Comparison of ENCODE assay signal across 1 cellular context in the genomic region with DNA sequence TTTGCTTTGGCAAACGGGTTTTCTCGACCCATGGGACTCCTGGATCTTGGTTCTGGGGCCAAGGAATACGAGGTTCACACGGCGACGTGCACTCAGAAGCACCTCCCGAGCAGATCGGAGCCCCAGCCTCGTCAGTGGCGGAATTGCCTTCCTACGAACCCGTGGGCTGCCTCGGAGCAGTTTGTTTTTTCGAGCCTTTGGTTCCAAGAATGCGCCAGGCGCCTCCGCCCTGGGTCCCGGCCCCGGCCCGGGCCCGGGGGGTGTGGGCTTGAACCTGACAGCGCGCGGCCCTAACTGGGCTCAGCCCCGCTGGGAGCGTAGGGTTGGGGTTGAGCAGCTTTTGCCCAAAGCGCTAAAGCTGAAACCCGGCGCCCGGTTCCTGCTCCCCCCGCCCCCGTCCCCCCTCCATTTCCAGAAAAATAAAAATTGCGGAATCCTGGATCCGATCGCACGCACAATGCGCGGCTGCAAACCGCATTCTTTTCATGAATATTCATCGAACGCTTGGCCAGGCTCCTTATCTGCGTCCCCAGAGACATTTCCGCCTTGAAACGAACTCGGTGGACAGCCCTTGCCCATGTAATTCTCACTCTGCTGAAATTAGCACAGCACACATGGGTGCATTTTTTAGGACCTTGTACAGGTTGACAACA.
TF ChIP-seq lines count a peak whose summit lies in the region.

No MANE protein-coding gene starts in this region.

TF ChIP-seq in HEK293, 187 proteins besides CTCF, POLR2A, EP300 and RAD21 (continued from another document and continues in another):
- TF ChIP-seq, protein P1, sequence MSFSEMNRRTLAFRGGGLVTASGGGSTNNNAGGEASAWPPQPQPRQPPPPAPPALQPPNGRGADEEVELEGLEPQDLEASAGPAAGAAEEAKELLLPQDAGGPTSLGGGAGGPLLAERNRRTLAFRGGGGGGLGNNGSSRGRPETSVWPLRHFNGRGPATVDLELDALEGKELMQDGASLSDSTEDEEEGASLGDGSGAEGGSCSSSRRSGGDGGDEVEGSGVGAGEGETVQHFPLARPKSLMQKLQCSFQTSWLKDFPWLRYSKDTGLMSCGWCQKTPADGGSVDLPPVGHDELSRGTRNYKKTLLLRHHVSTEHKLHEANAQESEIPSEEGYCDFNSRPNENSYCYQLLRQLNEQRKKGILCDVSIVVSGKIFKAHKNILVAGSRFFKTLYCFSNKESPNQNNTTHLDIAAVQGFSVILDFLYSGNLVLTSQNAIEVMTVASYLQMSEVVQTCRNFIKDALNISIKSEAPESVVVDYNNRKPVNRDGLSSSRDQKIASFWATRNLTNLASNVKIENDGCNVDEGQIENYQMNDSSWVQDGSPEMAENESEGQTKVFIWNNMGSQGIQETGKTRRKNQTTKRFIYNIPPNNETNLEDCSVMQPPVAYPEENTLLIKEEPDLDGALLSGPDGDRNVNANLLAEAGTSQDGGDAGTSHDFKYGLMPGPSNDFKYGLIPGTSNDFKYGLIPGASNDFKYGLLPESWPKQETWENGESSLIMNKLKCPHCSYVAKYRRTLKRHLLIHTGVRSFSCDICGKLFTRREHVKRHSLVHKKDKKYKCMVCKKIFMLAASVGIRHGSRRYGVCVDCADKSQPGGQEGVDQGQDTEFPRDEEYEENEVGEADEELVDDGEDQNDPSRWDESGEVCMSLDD (tag by site-specific recombination; IDR thresholded peaks at IDR 0.05), result peak; percentile 30; the same call in 1 of the 2 replicates
- TF ChIP-seq ZBTB1 (tag by site-specific recombination; IDR thresholded peaks at IDR 0.05), result no peak
- TF ChIP-seq ZNF473 (tag by site-specific recombination; IDR thresholded peaks at IDR 0.05), result no peak
- TF ChIP-seq, protein P2, sequence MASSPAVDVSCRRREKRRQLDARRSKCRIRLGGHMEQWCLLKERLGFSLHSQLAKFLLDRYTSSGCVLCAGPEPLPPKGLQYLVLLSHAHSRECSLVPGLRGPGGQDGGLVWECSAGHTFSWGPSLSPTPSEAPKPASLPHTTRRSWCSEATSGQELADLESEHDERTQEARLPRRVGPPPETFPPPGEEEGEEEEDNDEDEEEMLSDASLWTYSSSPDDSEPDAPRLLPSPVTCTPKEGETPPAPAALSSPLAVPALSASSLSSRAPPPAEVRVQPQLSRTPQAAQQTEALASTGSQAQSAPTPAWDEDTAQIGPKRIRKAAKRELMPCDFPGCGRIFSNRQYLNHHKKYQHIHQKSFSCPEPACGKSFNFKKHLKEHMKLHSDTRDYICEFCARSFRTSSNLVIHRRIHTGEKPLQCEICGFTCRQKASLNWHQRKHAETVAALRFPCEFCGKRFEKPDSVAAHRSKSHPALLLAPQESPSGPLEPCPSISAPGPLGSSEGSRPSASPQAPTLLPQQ (tag by site-specific recombination; IDR thresholded peaks at IDR 0.05), result no peak
- peak; percentile 36; the same call in 1 of the 2 replicates for TF ChIP-seq ZBTB20 (tag by site-specific recombination; IDR thresholded peaks at IDR 0.05)
- TF ChIP-seq, protein P3, sequence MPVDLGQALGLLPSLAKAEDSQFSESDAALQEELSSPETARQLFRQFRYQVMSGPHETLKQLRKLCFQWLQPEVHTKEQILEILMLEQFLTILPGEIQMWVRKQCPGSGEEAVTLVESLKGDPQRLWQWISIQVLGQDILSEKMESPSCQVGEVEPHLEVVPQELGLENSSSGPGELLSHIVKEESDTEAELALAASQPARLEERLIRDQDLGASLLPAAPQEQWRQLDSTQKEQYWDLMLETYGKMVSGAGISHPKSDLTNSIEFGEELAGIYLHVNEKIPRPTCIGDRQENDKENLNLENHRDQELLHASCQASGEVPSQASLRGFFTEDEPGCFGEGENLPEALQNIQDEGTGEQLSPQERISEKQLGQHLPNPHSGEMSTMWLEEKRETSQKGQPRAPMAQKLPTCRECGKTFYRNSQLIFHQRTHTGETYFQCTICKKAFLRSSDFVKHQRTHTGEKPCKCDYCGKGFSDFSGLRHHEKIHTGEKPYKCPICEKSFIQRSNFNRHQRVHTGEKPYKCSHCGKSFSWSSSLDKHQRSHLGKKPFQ (tag by site-specific recombination; IDR thresholded peaks at IDR 0.05), result no peak
- TF ChIP-seq, protein P4, sequence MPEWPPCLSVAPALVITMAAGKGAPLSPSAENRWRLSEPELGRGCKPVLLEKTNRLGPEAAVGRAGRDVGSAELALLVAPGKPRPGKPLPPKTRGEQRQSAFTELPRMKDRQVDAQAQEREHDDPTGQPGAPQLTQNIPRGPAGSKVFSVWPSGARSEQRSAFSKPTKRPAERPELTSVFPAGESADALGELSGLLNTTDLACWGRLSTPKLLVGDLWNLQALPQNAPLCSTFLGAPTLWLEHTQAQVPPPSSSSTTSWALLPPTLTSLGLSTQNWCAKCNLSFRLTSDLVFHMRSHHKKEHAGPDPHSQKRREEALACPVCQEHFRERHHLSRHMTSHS (tag by site-specific recombination; IDR thresholded peaks at IDR 0.05), result no peak
- TF ChIP-seq ZSCAN23 (tag by site-specific recombination; IDR thresholded peaks at IDR 0.05), result no peak
- no peak for TF ChIP-seq FEZF1 (tag by site-specific recombination; IDR thresholded peaks at IDR 0.05)
- TF ChIP-seq ZNF266 (tag by site-specific recombination; IDR thresholded peaks at IDR 0.05; ENCODE audit: low read depth), result no peak
- TF ChIP-seq ZNF501 (tag by site-specific recombination; IDR thresholded peaks at IDR 0.05), result no peak
- TF ChIP-seq, protein P5, sequence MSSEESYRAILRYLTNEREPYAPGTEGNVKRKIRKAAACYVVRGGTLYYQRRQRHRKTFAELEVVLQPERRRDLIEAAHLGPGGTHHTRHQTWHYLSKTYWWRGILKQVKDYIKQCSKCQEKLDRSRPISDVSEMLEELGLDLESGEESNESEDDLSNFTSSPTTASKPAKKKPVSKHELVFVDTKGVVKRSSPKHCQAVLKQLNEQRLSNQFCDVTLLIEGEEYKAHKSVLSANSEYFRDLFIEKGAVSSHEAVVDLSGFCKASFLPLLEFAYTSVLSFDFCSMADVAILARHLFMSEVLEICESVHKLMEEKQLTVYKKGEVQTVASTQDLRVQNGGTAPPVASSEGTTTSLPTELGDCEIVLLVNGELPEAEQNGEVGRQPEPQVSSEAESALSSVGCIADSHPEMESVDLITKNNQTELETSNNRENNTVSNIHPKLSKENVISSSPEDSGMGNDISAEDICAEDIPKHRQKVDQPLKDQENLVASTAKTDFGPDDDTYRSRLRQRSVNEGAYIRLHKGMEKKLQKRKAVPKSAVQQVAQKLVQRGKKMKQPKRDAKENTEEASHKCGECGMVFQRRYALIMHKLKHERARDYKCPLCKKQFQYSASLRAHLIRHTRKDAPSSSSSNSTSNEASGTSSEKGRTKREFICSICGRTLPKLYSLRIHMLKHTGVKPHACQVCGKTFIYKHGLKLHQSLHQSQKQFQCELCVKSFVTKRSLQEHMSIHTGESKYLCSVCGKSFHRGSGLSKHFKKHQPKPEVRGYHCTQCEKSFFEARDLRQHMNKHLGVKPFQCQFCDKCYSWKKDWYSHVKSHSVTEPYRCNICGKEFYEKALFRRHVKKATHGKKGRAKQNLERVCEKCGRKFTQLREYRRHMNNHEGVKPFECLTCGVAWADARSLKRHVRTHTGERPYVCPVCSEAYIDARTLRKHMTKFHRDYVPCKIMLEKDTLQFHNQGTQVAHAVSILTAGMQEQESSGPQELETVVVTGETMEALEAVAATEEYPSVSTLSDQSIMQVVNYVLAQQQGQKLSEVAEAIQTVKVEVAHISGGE (tag by site-specific recombination; conservative IDR thresholded peaks at IDR 0.05; ENCODE audit: low read depth), result 0 out of 2 replicates have a peak, but pooled peaks have one; percentile 13
- 0 out of 2 replicates have a peak, but pooled peaks have one; percentile 28 for TF ChIP-seq KLF9 (tag by site-specific recombination; IDR thresholded peaks at IDR 0.05; ENCODE audit: low read depth)
- TF ChIP-seq SP2 (tag by site-specific recombination; IDR thresholded peaks at IDR 0.05), result peak; percentile 20; the same call in 1 of the 2 replicates
- TF ChIP-seq, protein P6, sequence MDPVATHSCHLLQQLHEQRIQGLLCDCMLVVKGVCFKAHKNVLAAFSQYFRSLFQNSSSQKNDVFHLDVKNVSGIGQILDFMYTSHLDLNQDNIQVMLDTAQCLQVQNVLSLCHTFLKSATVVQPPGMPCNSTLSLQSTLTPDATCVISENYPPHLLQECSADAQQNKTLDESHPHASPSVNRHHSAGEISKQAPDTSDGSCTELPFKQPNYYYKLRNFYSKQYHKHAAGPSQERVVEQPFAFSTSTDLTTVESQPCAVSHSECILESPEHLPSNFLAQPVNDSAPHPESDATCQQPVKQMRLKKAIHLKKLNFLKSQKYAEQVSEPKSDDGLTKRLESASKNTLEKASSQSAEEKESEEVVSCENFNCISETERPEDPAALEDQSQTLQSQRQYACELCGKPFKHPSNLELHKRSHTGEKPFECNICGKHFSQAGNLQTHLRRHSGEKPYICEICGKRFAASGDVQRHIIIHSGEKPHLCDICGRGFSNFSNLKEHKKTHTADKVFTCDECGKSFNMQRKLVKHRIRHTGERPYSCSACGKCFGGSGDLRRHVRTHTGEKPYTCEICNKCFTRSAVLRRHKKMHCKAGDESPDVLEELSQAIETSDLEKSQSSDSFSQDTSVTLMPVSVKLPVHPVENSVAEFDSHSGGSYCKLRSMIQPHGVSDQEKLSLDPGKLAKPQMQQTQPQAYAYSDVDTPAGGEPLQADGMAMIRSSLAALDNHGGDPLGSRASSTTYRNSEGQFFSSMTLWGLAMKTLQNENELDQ (tag by site-specific recombination; IDR thresholded peaks at IDR 0.05; ENCODE audit: low read depth), result no peak
- no peak for TF ChIP-seq ZNF529 (tag by site-specific recombination; IDR thresholded peaks at IDR 0.05; ENCODE audit: insufficient replicate concordance)
- TF ChIP-seq, protein P7, sequence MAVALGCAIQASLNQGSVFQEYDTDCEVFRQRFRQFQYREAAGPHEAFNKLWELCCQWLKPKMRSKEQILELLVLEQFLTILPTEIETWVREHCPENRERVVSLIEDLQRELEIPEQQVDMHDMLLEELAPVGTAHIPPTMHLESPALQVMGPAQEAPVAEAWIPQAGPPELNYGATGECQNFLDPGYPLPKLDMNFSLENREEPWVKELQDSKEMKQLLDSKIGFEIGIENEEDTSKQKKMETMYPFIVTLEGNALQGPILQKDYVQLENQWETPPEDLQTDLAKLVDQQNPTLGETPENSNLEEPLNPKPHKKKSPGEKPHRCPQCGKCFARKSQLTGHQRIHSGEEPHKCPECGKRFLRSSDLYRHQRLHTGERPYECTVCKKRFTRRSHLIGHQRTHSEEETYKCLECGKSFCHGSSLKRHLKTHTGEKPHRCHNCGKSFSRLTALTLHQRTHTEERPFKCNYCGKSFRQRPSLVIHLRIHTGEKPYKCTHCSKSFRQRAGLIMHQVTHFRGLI (tag by site-specific recombination; IDR thresholded peaks at IDR 0.05), result peak; percentile 46
- TF ChIP-seq ZNF596 (tag by site-specific recombination; IDR thresholded peaks at IDR 0.05), result no peak
- no peak for TF ChIP-seq ZNF514 (tag by site-specific recombination; IDR thresholded peaks at IDR 0.05)
- no peak for TF ChIP-seq ZNF623 (tag by site-specific recombination; IDR thresholded peaks at IDR 0.05)
- TF ChIP-seq, protein P8, sequence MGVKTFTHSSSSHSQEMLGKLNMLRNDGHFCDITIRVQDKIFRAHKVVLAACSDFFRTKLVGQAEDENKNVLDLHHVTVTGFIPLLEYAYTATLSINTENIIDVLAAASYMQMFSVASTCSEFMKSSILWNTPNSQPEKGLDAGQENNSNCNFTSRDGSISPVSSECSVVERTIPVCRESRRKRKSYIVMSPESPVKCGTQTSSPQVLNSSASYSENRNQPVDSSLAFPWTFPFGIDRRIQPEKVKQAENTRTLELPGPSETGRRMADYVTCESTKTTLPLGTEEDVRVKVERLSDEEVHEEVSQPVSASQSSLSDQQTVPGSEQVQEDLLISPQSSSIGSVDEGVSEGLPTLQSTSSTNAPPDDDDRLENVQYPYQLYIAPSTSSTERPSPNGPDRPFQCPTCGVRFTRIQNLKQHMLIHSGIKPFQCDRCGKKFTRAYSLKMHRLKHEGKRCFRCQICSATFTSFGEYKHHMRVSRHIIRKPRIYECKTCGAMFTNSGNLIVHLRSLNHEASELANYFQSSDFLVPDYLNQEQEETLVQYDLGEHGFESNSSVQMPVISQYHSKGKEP (tag by site-specific recombination; IDR thresholded peaks at IDR 0.05), result peak; percentile 12; the same call in 1 of the 2 replicates
- TF ChIP-seq EGR2 (tag by site-specific recombination; IDR thresholded peaks at IDR 0.05; ENCODE audit: low read depth), result peak; percentile 49; the same call in 1 of the 2 replicates
- no peak for TF ChIP-seq ZNF530 (tag by site-specific recombination; IDR thresholded peaks at IDR 0.05; ENCODE audit: low read depth)
- TF ChIP-seq HOXC10 (CRISPR knock-in tag; IDR thresholded peaks at IDR 0.05), result no peak
- TF ChIP-seq ZNF830 (tag by site-specific recombination; IDR thresholded peaks at IDR 0.05; ENCODE audit: low read depth), result no peak
- no peak for TF ChIP-seq ZNF792 (tag by site-specific recombination; IDR thresholded peaks at IDR 0.05)
- TF ChIP-seq, protein P9, sequence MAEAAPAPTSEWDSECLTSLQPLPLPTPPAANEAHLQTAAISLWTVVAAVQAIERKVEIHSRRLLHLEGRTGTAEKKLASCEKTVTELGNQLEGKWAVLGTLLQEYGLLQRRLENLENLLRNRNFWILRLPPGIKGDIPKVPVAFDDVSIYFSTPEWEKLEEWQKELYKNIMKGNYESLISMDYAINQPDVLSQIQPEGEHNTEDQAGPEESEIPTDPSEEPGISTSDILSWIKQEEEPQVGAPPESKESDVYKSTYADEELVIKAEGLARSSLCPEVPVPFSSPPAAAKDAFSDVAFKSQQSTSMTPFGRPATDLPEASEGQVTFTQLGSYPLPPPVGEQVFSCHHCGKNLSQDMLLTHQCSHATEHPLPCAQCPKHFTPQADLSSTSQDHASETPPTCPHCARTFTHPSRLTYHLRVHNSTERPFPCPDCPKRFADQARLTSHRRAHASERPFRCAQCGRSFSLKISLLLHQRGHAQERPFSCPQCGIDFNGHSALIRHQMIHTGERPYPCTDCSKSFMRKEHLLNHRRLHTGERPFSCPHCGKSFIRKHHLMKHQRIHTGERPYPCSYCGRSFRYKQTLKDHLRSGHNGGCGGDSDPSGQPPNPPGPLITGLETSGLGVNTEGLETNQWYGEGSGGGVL (tag by site-specific recombination; IDR thresholded peaks at IDR 0.05), result no peak
- TF ChIP-seq ZNF341 (tag by site-specific recombination; IDR thresholded peaks at IDR 0.05; ENCODE audit: low read depth), result no peak
- no peak for TF ChIP-seq ZNF776 (tag by site-specific recombination; IDR thresholded peaks at IDR 0.05; ENCODE audit: borderline replicate concordance)
